Comparison of ENCODE assay signal across 1 cellular context in the genomic region with DNA sequence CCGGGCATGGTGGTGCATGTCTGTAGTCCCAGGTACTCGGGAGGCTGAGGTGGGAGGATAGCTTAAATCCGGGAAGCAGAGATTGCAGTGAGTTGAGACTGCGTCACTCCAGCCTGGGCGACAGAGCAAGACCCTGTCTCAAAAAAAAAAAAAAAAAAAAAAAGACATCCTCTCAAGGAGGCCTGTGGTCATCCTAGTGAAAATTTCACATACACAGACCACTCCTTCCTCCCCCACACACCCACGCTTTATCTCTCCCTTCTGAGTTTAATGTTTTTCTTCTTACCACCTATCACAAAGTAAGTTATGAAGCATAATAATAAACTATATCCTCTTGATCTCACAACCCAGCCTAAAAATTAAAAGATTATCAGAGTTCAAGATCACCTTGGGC.
TF ChIP-seq lines count a peak whose summit lies in the region.

No MANE protein-coding gene starts in this region.

TF ChIP-seq in GM12878, 131 proteins besides CTCF, POLR2A, EP300 and RAD21 (continued from another document):
- TF ChIP-seq, protein P1, sequence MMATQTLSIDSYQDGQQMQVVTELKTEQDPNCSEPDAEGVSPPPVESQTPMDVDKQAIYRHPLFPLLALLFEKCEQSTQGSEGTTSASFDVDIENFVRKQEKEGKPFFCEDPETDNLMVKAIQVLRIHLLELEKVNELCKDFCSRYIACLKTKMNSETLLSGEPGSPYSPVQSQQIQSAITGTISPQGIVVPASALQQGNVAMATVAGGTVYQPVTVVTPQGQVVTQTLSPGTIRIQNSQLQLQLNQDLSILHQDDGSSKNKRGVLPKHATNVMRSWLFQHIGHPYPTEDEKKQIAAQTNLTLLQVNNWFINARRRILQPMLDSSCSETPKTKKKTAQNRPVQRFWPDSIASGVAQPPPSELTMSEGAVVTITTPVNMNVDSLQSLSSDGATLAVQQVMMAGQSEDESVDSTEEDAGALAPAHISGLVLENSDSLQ (IDR thresholded peaks at IDR 0.05): no peak
